19 cellular contexts compared by ENCODE assay signal in genomic region chr3:71088742-71089141, GRCh38.
DNase-seq lines count a peak whose midpoint lies in the region; ATAC-seq, FAIRE-seq and TF ChIP-seq lines count a peak whose summit lies in the region.
"Had no signal": no experiment of that assay in that cellular context is flagged by ENCODE, and none has a peak within 500 bp of the region (broad histone marks: within the 10 kb centered on the region; RNA-seq: fewer than 3 reads in every experiment).

No MANE protein-coding gene starts in this region.

- POLR2A ChIA-PET in activated CD4-positive, alpha-beta T cell treated with anti-CD3 and anti-CD28 coated beads, Interleukin-2, amount 10 ng/mL, durations not matched to agents 7 days and 5 days (lab: Charles Lee), result no interaction called here

- H3K9ac ChIP-seq in Karpas-422 (ENCODE audit: low read length), result no peak overlapping the region

- DNase-seq in activated CD4-positive, alpha-beta T cell treated with anti-CD3 and anti-CD28 coated beads, Interleukin-2, amount 10 ng/mL, durations not matched to agents 7 days and 5 days, result no peak
- no peak for DNase-seq in activated CD4-positive, alpha-beta T cell treated with anti-CD3 and anti-CD28 coated beads for 1 hour
- DNase-seq in Karpas-422 (no peak), osteoblast (ENCODE audit: insufficient read length, low spot score, missing footprints) (no peak), sigmoid colon (no peak), H54 (ENCODE audit: insufficient read length, low spot score) (no peak), Kasumi-1 (lab: John Stamatoyannopoulos, UW) (no peak)
- no peak for DNase-seq in central memory CD8-positive, alpha-beta T cell (ENCODE audit: low spot score in 2 of 2)
- DNase-seq: DND-41, heart right ventricle, NCI-H1436 treated with DMSO at 0.1 percent for 48 hours, NCI-H2171, NCI-H748 treated with DMSO at 0.1 percent for 48 hours, thyroid gland had no signal

- TF ChIP-seq POLR2A in sigmoid colon (IDR thresholded peaks at IDR 0.05) (no peak), H54 (IDR thresholded peaks at IDR 0.05; ENCODE audit: low read depth, low read length) (no peak)

- peak overlapping the region; percentile 80 for H3K27ac Mint-ChIP-seq in activated CD4-positive, alpha-beta T cell treated with anti-CD3 and anti-CD28 coated beads, Interleukin-2, amount 10 ng/mL, durations not matched to agents 7 days and 5 days
- peak overlapping the region; percentile 80 for H3K27ac Mint-ChIP-seq in central memory CD8-positive, alpha-beta T cell (ENCODE audit: low read depth)

- peaks cover 52% of the 10 kb centered on the region for H3K36me3 Mint-ChIP-seq in activated CD4-positive, alpha-beta T cell treated with anti-CD3 and anti-CD28 coated beads, Interleukin-2, amount 10 ng/mL, durations not matched to agents 7 days and 5 days (ENCODE audit: low read depth)
- peaks cover 8% of the 10 kb centered on the region for H3K36me3 Mint-ChIP-seq in central memory CD8-positive, alpha-beta T cell (ENCODE audit: insufficient read depth)

- peak overlapping the region; percentile 65 for H3K4me2 ChIP-seq in Karpas-422 (ENCODE audit: low read depth, low read length, poor library complexity, severe bottlenecking)
- no peak overlapping the region for H3K4me2 ChIP-seq in osteoblast (ENCODE audit: insufficient read depth, low read length)

- H3K9me2 ChIP-seq in Karpas-422 (replicated peaks; ENCODE audit: insufficient read depth, low read length), result no peaks in the 10 kb centered on the region

- H3K4me3 Mint-ChIP-seq in activated CD4-positive, alpha-beta T cell treated with anti-CD3 and anti-CD28 coated beads, Interleukin-2, amount 10 ng/mL, durations not matched to agents 7 days and 5 days, result no peak overlapping the region
- H3K4me3 Mint-ChIP-seq in central memory CD8-positive, alpha-beta T cell, result no peak overlapping the region
- H3K4me3 Mint-ChIP-seq: CD14-positive monocyte had no signal

- H3K36me3 ChIP-seq in Karpas-422 (ENCODE audit: insufficient read depth, low read length) (peaks cover 6% of the 10 kb centered on the region; the same call in 1 of the 2 replicates), osteoblast (ENCODE audit: insufficient read depth, low read length) (no peaks in the 10 kb centered on the region), sigmoid colon (no peaks in the 10 kb centered on the region)
- H3K36me3 ChIP-seq: thyroid gland had no signal

- FAIRE-seq in H54 (lab: Jason Lieb, UNC), result no peak
- FAIRE-seq: astrocyte, RCC 7860 had no signal

- peaks cover 5% of the 10 kb centered on the region; the same call in 1 of the 2 replicates for H4K20me1 ChIP-seq in Karpas-422 (ENCODE audit: insufficient read depth, low read depth, low read length)
- H4K20me1 ChIP-seq in osteoblast (ENCODE audit: insufficient read depth, low read length), result peaks cover 10% of the 10 kb centered on the region

- H3K27me3 Mint-ChIP-seq in activated CD4-positive, alpha-beta T cell treated with anti-CD3 and anti-CD28 coated beads, Interleukin-2, amount 10 ng/mL, durations not matched to agents 7 days and 5 days, result no peaks in the 10 kb centered on the region
- no peaks in the 10 kb centered on the region for H3K27me3 Mint-ChIP-seq in central memory CD8-positive, alpha-beta T cell

- WGBS in sigmoid colon, 2 donors, result 85 to 96% methylated on average over 4 of the region's 4 CpGs

- ATAC-seq in central memory CD8-positive, alpha-beta T cell (replicated peaks; ENCODE audit: extremely low read depth, poor library complexity, severe bottlenecking), result no peak
- ATAC-seq: heart right ventricle had no signal

- H2AFZ ChIP-seq in Karpas-422 (ENCODE audit: low read length) (no peak overlapping the region), osteoblast (ENCODE audit: low read length) (no peak overlapping the region)

- H3K4me1 ChIP-seq in Karpas-422 (ENCODE audit: low read length) (peaks cover 87% of the 10 kb centered on the region), osteoblast (ENCODE audit: insufficient read depth, low read length) (peaks cover 19% of the 10 kb centered on the region), sigmoid colon (peaks cover 0 to 36% (median 23%) of the 10 kb centered on the region in 4 donors)
- H3K4me1 ChIP-seq: thyroid gland had no signal

- TF ChIP-seq CTCF in osteoblast (IDR thresholded peaks at IDR 0.05; ENCODE audit: extremely low read depth, low read depth, low read length), result no peak
- no peak for TF ChIP-seq CTCF in sigmoid colon (IDR thresholded peaks at IDR 0.05)

- no peak for TF ChIP-seq EP300 in sigmoid colon (IDR thresholded peaks at IDR 0.05)

- CTCF ChIA-PET in activated CD4-positive, alpha-beta T cell treated with anti-CD3 and anti-CD28 coated beads, Interleukin-2, amount 10 ng/mL, durations not matched to agents 7 days and 5 days (lab: Charles Lee), result interaction anchor here (1.1 kb wide), 1 partner anchor 20 kb away, joined by 3 read pairs; no protein-coding TSS in a partner anchor

- H3K9me3 ChIP-seq in Karpas-422 (ENCODE audit: low read length) (no peaks in the 10 kb centered on the region), osteoblast (ENCODE audit: low read depth, low read length) (no peaks in the 10 kb centered on the region), sigmoid colon (no peaks in the 10 kb centered on the region)
- H3K9me3 ChIP-seq: heart right ventricle, thyroid gland had no signal

- H3K27ac ChIP-seq in Karpas-422 (ENCODE audit: low read length) (peak overlapping the region; percentile 94), osteoblast (ENCODE audit: low read depth, low read length) (peak overlapping the region; percentile 27), sigmoid colon (no peak overlapping the region)
- H3K27ac ChIP-seq: SK-N-MC, thyroid gland had no signal

- H3K27me3 ChIP-seq in Karpas-422 (ENCODE audit: low read length) (no peaks in the 10 kb centered on the region), osteoblast (ENCODE audit: insufficient read depth, low read length) (no peaks in the 10 kb centered on the region), sigmoid colon (no peaks in the 10 kb centered on the region)
- H3K27me3 ChIP-seq: heart right ventricle, thyroid gland had no signal

- peaks cover 78% of the 10 kb centered on the region for H3K79me2 ChIP-seq in Karpas-422 (ENCODE audit: low read length)
- H3K79me2 ChIP-seq in osteoblast (ENCODE audit: insufficient read depth, low read length), result peaks cover 76% of the 10 kb centered on the region

- intact Hi-C loops in sigmoid colon (cut with DNase I), result no loop called here

- peaks cover 5% of the 10 kb centered on the region for H3K9me3 Mint-ChIP-seq in activated CD4-positive, alpha-beta T cell treated with anti-CD3 and anti-CD28 coated beads, Interleukin-2, amount 10 ng/mL, durations not matched to agents 7 days and 5 days
- H3K9me3 Mint-ChIP-seq in central memory CD8-positive, alpha-beta T cell, result no peaks in the 10 kb centered on the region

- peaks cover 71% of the 10 kb centered on the region for H3K4me1 Mint-ChIP-seq in activated CD4-positive, alpha-beta T cell treated with anti-CD3 and anti-CD28 coated beads, Interleukin-2, amount 10 ng/mL, durations not matched to agents 7 days and 5 days
- peaks cover 69% of the 10 kb centered on the region for H3K4me1 Mint-ChIP-seq in central memory CD8-positive, alpha-beta T cell

- peak overlapping the region; percentile 9; the same call in 1 of the 2 replicates for H3K4me3 ChIP-seq in Karpas-422 (ENCODE audit: low read length)
- H3K4me3 ChIP-seq in osteoblast (ENCODE audit: insufficient read depth, low read length), result no peak overlapping the region
- no peak overlapping the region for H3K4me3 ChIP-seq in sigmoid colon
- H3K4me3 ChIP-seq: heart right ventricle, lung, SK-N-MC, thyroid gland had no signal

Comparison
In these comparisons a context has a peak if more than half of its experiments do, and no peak if none do; other contexts are left out.
1. H3K27ac ChIP-seq: peak in Karpas-422 (single experiment) and osteoblast (single experiment); none in sigmoid colon (0 of 4).